ENCODE assay signal across 23 cellular contexts in genomic region chr2:220670461-220670979, GRCh38.
DNase-seq lines count a peak whose midpoint lies in the region; ATAC-seq and TF ChIP-seq lines count a peak whose summit lies in the region.
"Had no signal": no experiment of that assay in that cellular context is flagged by ENCODE, and none has a peak within 500 bp of the region (broad histone marks: within the 10 kb centered on the region; RNA-seq: fewer than 3 reads in every experiment).

No MANE protein-coding gene starts in this region.

- H3K36me3 ChIP-seq in mucosa of descending colon (ENCODE audit: low read depth), result no peaks in the 10 kb centered on the region
- H3K36me3 ChIP-seq: esophagus squamous epithelium, SJCRH30, suprapubic skin, WERI-Rb-1 had no signal

- peak; percentile 78 for DNase-seq in DMS79 (lab: John Stamatoyannopoulos, UW)
- DNase-seq in NCI-H1417 treated with DMSO at 0.1 percent for 48 hours (lab: John Stamatoyannopoulos, UW), result peak; percentile 79
- peak; percentile 84 for DNase-seq in NCI-H345 (lab: John Stamatoyannopoulos, UW)
- peak in 1 of 3 donors; percentile 28 for DNase-seq in mucosa of descending colon
- no peak for DNase-seq in SHP77 treated with DMSO at 0.1 percent for 48 hours (lab: John Stamatoyannopoulos, UW)
- DNase-seq in COLO668 (lab: John Stamatoyannopoulos, UW; ENCODE audit: unreplicated experiment), result no peak
- DNase-seq in ureter (ENCODE audit: low spot score), result no peak
- DNase-seq: activated CD4-positive, alpha-beta T cell treated with anti-CD3 and anti-CD28 coated beads, Interleukin-2, amount 50 U/mL, for 1 hour; body of pancreas; DMS 273 treated with DMSO at 0.1 percent for 48 hours; esophagus squamous epithelium; GOT3; Karpas-422; naive thymus-derived CD8-positive, alpha-beta T cell; NCI-H1048; NCI-H82; PC-3; SJCRH30; T-helper 17 cell; WERI-Rb-1 had no signal

- peak; percentile 94 for ATAC-seq in mucosa of descending colon
- ATAC-seq in GM18907 (IDR thresholded peaks at IDR 0.05; ENCODE audit: unreplicated experiment), result no peak
- ATAC-seq: body of pancreas; naive thymus-derived CD8-positive, alpha-beta T cell; PC-3; sciatic nerve; T-helper 17 cell had no signal

- no peaks in the 10 kb centered on the region for H3K4me1 ChIP-seq in mucosa of descending colon (ENCODE audit: low read depth)
- H3K4me1 ChIP-seq: body of pancreas, esophagus squamous epithelium, SJCRH30, suprapubic skin had no signal

- no peak for TF ChIP-seq CTCF in mucosa of descending colon (IDR thresholded peaks at IDR 0.05)

- H3K4me3 ChIP-seq in mucosa of descending colon, result no peak overlapping the region
- H3K4me3 ChIP-seq: body of pancreas, esophagus squamous epithelium, SJCRH30, suprapubic skin had no signal

- intact Hi-C loops in mucosa of descending colon (cut with DNase I, micrococcal nuclease), result no loop called here

- H3K9me3 ChIP-seq in mucosa of descending colon, result no peaks in the 10 kb centered on the region
- H3K9me3 ChIP-seq: body of pancreas, esophagus squamous epithelium, SJCRH30, suprapubic skin had no signal

Comparison
In these comparisons a context has a peak if more than half of its experiments do, and no peak if none do; other contexts are left out.
1. DNase-seq: peak in DMS79 (single experiment), NCI-H1417 treated with DMSO at 0.1 percent for 48 hours (single experiment) and NCI-H345 (single experiment); none in SHP77 treated with DMSO at 0.1 percent for 48 hours (single experiment), COLO668 (single experiment) and ureter (single experiment).